Comparison of ENCODE assay signal across 23 cellular contexts in the genomic region with DNA sequence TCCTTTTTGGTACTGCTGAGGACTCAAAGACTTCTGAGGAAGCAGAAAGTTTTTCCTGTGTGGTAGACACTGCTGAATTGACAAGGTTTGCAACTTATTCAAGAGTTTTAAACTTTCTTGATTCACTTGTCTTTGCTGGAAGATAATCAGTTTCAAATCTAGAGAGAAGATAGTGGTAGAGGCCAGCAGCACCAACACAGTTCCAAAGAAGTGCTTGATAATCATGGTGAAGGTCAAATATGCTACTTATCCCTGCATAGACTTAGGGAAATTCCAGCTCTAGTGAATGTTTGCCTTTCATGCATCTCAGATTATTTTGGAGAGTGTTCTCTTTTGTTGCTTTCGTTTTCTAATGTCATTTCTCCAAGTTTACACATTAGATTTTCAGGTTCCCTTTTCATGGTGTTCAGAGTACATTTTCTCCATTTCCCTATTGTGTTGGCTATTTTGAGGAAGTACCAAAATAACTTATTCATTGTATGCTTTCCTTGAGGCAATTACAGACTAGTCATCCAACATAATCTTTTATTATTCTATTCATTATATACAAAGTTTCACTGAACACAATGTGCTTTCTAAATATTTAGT. TPM values are rescaled to one million over a fixed set of nuclear protein-coding genes. Genes with fewer than 3 reads are reported as not detected.
DNase-seq lines count a peak whose midpoint lies in the region; ATAC-seq, FAIRE-seq and TF ChIP-seq lines count a peak whose summit lies in the region.
"Had no signal": no experiment of that assay in that cellular context is flagged by ENCODE, and none has a peak within 500 bp of the region (broad histone marks: within the 10 kb centered on the region; RNA-seq: fewer than 3 reads in every experiment).

No MANE protein-coding gene starts in this region.

- H3K4me1 ChIP-seq in right lobe of liver: no peaks in the 10 kb centered on the region
- H3K4me1 ChIP-seq in HepG2 (ENCODE audit: insufficient read depth, low read length): no peaks in the 10 kb centered on the region
- H3K4me1 ChIP-seq: colonic mucosa, HAP-1, transverse colon had no signal

- TF ChIP-seq CTCF in right lobe of liver (IDR thresholded peaks at IDR 0.05) (no peak), HepG2 (CRISPR knock-in tag; IDR thresholded peaks at IDR 0.05) (no peak), fibroblast of the aortic adventitia (IDR thresholded peaks at IDR 0.05; ENCODE audit: insufficient read depth, low read length) (no peak), glutamatergic neuron (IDR thresholded peaks at IDR 0.05; ENCODE audit: partially characterized antibody, unreplicated experiment) (no peak)

- no TSS peak for BruUV-seq in HepG2 (replicated peaks; lab: Mats Ljungman, UMichigan)

- no peak for TF ChIP-seq RAD21 in HepG2 (CRISPR knock-in tag; IDR thresholded peaks at IDR 0.05)

- H3K27me3 Mint-ChIP-seq in glutamatergic neuron (ENCODE audit: unreplicated experiment): no peaks in the 10 kb centered on the region

- no peak overlapping the region for H3K9ac ChIP-seq in HepG2 (ENCODE audit: insufficient read depth, low read depth, low read length)

- H3K36me3 Mint-ChIP-seq in glutamatergic neuron (ENCODE audit: unreplicated experiment): no peaks in the 10 kb centered on the region
- H3K36me3 Mint-ChIP-seq: CD4-positive, alpha-beta memory T cell had no signal

- FAIRE-seq in HepG2 (lab: Jason Lieb, UNC): no peak
- FAIRE-seq: keratinocyte had no signal

- H3K27me3 ChIP-seq in right lobe of liver (no peaks in the 10 kb centered on the region), HepG2 (ENCODE audit: control insufficient read depth in 1 of 2, insufficient read depth in 2 of 2, low read length in 2 of 2) (no peaks in the 10 kb centered on the region)
- H3K27me3 ChIP-seq: colonic mucosa, ovary, transverse colon had no signal

- in situ Hi-C loops in HepG2 (cut with HindIII; ENCODE audit: extremely low pct_ligation_motif_present, low pct_unique_long_range_greater_than_20kb): no loop called here

- H3K9me3 ChIP-seq in right lobe of liver (no peaks in the 10 kb centered on the region), HepG2 (ENCODE audit: low read length) (no peaks in the 10 kb centered on the region)
- H3K9me3 ChIP-seq: colonic mucosa, HAP-1, ovary, transverse colon had no signal

- no peak overlapping the region for H3K4me3 ChIP-seq in right lobe of liver
- H3K4me3 ChIP-seq in HepG2 (replicated peaks in 1 of 3; ENCODE audit: insufficient read depth in 1 of 3, low read depth in 2 of 3, low read length in 3 of 3): no peak overlapping the region
- no peak overlapping the region for H3K4me3 ChIP-seq in fibroblast of the aortic adventitia (ENCODE audit: low read depth, low read length)
- H3K4me3 ChIP-seq: colonic mucosa, HAP-1, ovary, transverse colon had no signal

- H3K4me3 Mint-ChIP-seq in glutamatergic neuron (ENCODE audit: unreplicated experiment): no peak overlapping the region
- H3K4me3 Mint-ChIP-seq: CD4-positive, alpha-beta memory T cell had no signal

- DNase-seq in right lobe of liver (no peak), HepG2 (ENCODE audit: low spot score) (no peak), MV-4-11 (lab: John Stamatoyannopoulos, UW) (peak; percentile 89), fibroblast of the aortic adventitia (ENCODE audit: low read depth) (peak; percentile 35), glutamatergic neuron (no peak)
- DNase-seq in activated naive CD4-positive, alpha-beta T cell treated with Interleukin-2 at 50 U/mL for 16 hours: no peak
- DNase-seq: CD4-positive, alpha-beta memory T cell; colonic mucosa; DND-41; NCI-H2029; NCI-H526; ovary; stimulated activated CD4-positive, alpha-beta T cell treated with anti-CD3 and anti-CD28 coated beads, Interleukin-4, amount 100 ng/mL, for 4 hours; transverse colon had no signal

- H3K27ac ChIP-seq in right lobe of liver (no peak overlapping the region), HepG2 (ENCODE audit: extremely low read length, insufficient read depth, low read length) (no peak overlapping the region)
- H3K27ac ChIP-seq: colonic mucosa, epithelial cell of prostate, ovary, transverse colon had no signal

- CTCF ChIA-PET in HepG2 (lab: Yijun Ruan, JAX; ENCODE audit: low intra/inter-chr PET ratio, low total read pairs): no interaction called here

- H4K20me1 ChIP-seq in HepG2 (ENCODE audit: insufficient read depth, low read length): no peaks in the 10 kb centered on the region

- ATAC-seq in right lobe of liver: peak in 3 of 4 donors; percentile 9 to 57 (median 13)
- no peak for ATAC-seq in HepG2
- no peak for ATAC-seq in HG02852 (IDR thresholded peaks at IDR 0.05; ENCODE audit: unreplicated experiment)
- ATAC-seq in GM19328 (IDR thresholded peaks at IDR 0.05; ENCODE audit: unreplicated experiment): no peak

- POLR2A ChIA-PET in HepG2 (lab: Yijun Ruan, JAX): no interaction called here

- H3K36me3 ChIP-seq in right lobe of liver: no peaks in the 10 kb centered on the region
- no peaks in the 10 kb centered on the region for H3K36me3 ChIP-seq in HepG2 (replicated peaks in 1 of 2; ENCODE audit: control insufficient read depth in 1 of 2, insufficient read depth in 2 of 2, low read length in 2 of 2)
- H3K36me3 ChIP-seq: colonic mucosa, HAP-1, ovary, transverse colon had no signal

- WGBS in right lobe of liver (ENCODE audit: insufficient coverage, low coverage, low lambda C conversion rate, missing lambda C conversion rate): 21% methylated on average over 1 of the region's 1 CpG
- 0% methylated on average over 1 of the region's 1 CpG for WGBS in HepG2 (ENCODE audit: low lambda C conversion rate)

- intact Hi-C loops in right lobe of liver (cut with DNase I): no loop called here
- intact Hi-C loops in HepG2 (cut with micrococcal nuclease; ENCODE audit: unreplicated experiment): no loop called here

- TF ChIP-seq POLR2A in right lobe of liver (IDR thresholded peaks at IDR 0.05) (no peak), HepG2 (IDR thresholded peaks at IDR 0.05; ENCODE audit: insufficient read depth in 1 of 2, low read depth in 2 of 2, low read length in 2 of 2) (no peak)

- TF ChIP-seq EP300 in HepG2 (IDR thresholded peaks at IDR 0.05; ENCODE audit: low read depth in 2 of 2, low read length in 2 of 2): no peak
- TF ChIP-seq EP300 in HepG2 (CRISPR knock-in tag; IDR thresholded peaks at IDR 0.05; ENCODE audit: borderline replicate concordance): no peak

- no peak overlapping the region for H3K27ac Mint-ChIP-seq in glutamatergic neuron (ENCODE audit: unreplicated experiment)
- H3K27ac Mint-ChIP-seq: CD4-positive, alpha-beta memory T cell had no signal

- no peaks in the 10 kb centered on the region for H3K4me1 Mint-ChIP-seq in glutamatergic neuron (ENCODE audit: low read depth, unreplicated experiment)
- H3K4me1 Mint-ChIP-seq: CD4-positive, alpha-beta memory T cell had no signal

- no peak overlapping the region for H2AFZ ChIP-seq in HepG2 (ENCODE audit: low read length)

- H3K4me2 ChIP-seq in HepG2 (ENCODE audit: low read depth, low read length): no peak overlapping the region

- no peaks in the 10 kb centered on the region for H3K9me3 Mint-ChIP-seq in glutamatergic neuron (ENCODE audit: unreplicated experiment)

- H3K79me2 ChIP-seq in HepG2 (ENCODE audit: insufficient read depth, low read length): no peaks in the 10 kb centered on the region

RNA-seq across cellular contexts. Expression of gene IFNE, which starts 0.5 kb away (rescaled TPM):
- total RNA-seq in right lobe of liver: not detected
- total RNA-seq in HepG2 (2016; rRNA removed; fragmentation: Illumina TruSeq; extraction: Trizol): not detected in 2 replicates
- not detected in 2 replicates for total RNA-seq in HepG2 (2016; cell fraction: cytosol; rRNA removed; fragmentation: Illumina TruSeq; extraction: Trizol; ENCODE audit: low read depth)
- not detected in 2 replicates for total RNA-seq in HepG2 (2016; cell fraction: insoluble cytoplasmic fraction; rRNA removed; fragmentation: Illumina TruSeq; extraction: Trizol)
- total RNA-seq in HepG2 (2016; cell fraction: membrane; rRNA removed; fragmentation: Illumina TruSeq; extraction: Trizol): not detected in 2 replicates
- total RNA-seq in HepG2 (2016; cell fraction: nucleus; rRNA removed; fragmentation: Illumina TruSeq; extraction: Trizol): not detected in 2 replicates
- polyA plus RNA-seq in HepG2 (2011; rRNA removed): not detected in 2 replicates
- not detected in 2 replicates for polyA plus RNA-seq in HepG2 (2011; cell fraction: cytosol; rRNA removed)
- not detected in 2 replicates for polyA plus RNA-seq in HepG2 (2011; cell fraction: nucleus; rRNA removed)
- polyA plus RNA-seq in HepG2 (2012): not detected in 2 replicates
- polyA plus RNA-seq in HepG2 (2016; cell fraction: cytosol; fragmentation: Illumina TruSeq; extraction: Trizol; ENCODE audit: low read depth): not detected in 2 replicates
- polyA plus RNA-seq in HepG2 (2016; cell fraction: insoluble cytoplasmic fraction; fragmentation: Illumina TruSeq; extraction: Trizol; ENCODE audit: low read depth): not detected in 2 replicates
- not detected in 2 replicates for polyA plus RNA-seq in HepG2 (2016; cell fraction: membrane; fragmentation: Illumina TruSeq; extraction: Trizol; ENCODE audit: low read depth)
- not detected in 2 replicates for polyA plus RNA-seq in HepG2 (2016; cell fraction: nucleus; fragmentation: Illumina TruSeq; extraction: Trizol; ENCODE audit: insufficient read depth, low read depth)
- polyA minus RNA-seq in HepG2 (2011; rRNA and poly(A)+ RNA removed; ENCODE audit: low replicate concordance): 0.44 TPM in 1 of 2 replicates, not detected in the other
- polyA minus RNA-seq in HepG2 (2011; cell fraction: cytosol; rRNA and poly(A)+ RNA removed): not detected in 2 replicates
- polyA minus RNA-seq in HepG2 (2011; cell fraction: nucleus; rRNA and poly(A)+ RNA removed): not detected in 2 replicates
- 4.5 and 18.3 TPM in 2 replicates for total RNA-seq in fibroblast of the aortic adventitia (ENCODE audit: low replicate concordance)
- total RNA-seq in glutamatergic neuron (ENCODE audit: unreplicated experiment): not detected
- total RNA-seq: A172; activated CD8-positive, alpha-beta memory T cell treated with anti-CD3 and anti-CD28 coated beads for 36 hours; CD4-positive, alpha-beta memory T cell; colonic mucosa; mononuclear cell; T-helper 1 cell treated with Interleukin-12 subunit alpha and Interleukin-12 subunit beta and Interleukin-4 antibody, amounts not matched to agents 30 ng/mL and 1 ng/mL, for 36 hours; transverse colon had no signal
- polyA plus RNA-seq: CD4-positive, alpha-beta memory T cell; ovary had no signal

RNA-seq across cellular contexts. Expression of gene IFNA1, which starts 41.3 kb away (rescaled TPM):
- total RNA-seq in right lobe of liver (not detected), HepG2 (2016; rRNA removed; fragmentation: Illumina TruSeq; extraction: Trizol) (not detected in 2 replicates), fibroblast of the aortic adventitia (ENCODE audit: low replicate concordance) (not detected in 2 replicates), glutamatergic neuron (ENCODE audit: unreplicated experiment) (not detected)
- total RNA-seq in HepG2 (2016; cell fraction: cytosol; rRNA removed; fragmentation: Illumina TruSeq; extraction: Trizol; ENCODE audit: low read depth): not detected in 2 replicates
- total RNA-seq in HepG2 (2016; cell fraction: insoluble cytoplasmic fraction; rRNA removed; fragmentation: Illumina TruSeq; extraction: Trizol): not detected in 2 replicates
- total RNA-seq in HepG2 (2016; cell fraction: membrane; rRNA removed; fragmentation: Illumina TruSeq; extraction: Trizol): not detected in 2 replicates
- total RNA-seq in HepG2 (2016; cell fraction: nucleus; rRNA removed; fragmentation: Illumina TruSeq; extraction: Trizol): not detected in 2 replicates
- polyA plus RNA-seq in HepG2 (2011; rRNA removed): not detected in 2 replicates
- not detected in 2 replicates for polyA plus RNA-seq in HepG2 (2011; cell fraction: cytosol; rRNA removed)
- not detected in 2 replicates for polyA plus RNA-seq in HepG2 (2011; cell fraction: nucleus; rRNA removed)
- not detected in 2 replicates for polyA plus RNA-seq in HepG2 (2012)
- not detected in 2 replicates for polyA plus RNA-seq in HepG2 (2016; cell fraction: cytosol; fragmentation: Illumina TruSeq; extraction: Trizol; ENCODE audit: low read depth)
- polyA plus RNA-seq in HepG2 (2016; cell fraction: insoluble cytoplasmic fraction; fragmentation: Illumina TruSeq; extraction: Trizol; ENCODE audit: low read depth): not detected in 2 replicates
- polyA plus RNA-seq in HepG2 (2016; cell fraction: membrane; fragmentation: Illumina TruSeq; extraction: Trizol; ENCODE audit: low read depth): not detected in 2 replicates
- polyA plus RNA-seq in HepG2 (2016; cell fraction: nucleus; fragmentation: Illumina TruSeq; extraction: Trizol; ENCODE audit: insufficient read depth, low read depth): not detected in 2 replicates
- polyA minus RNA-seq in HepG2 (2011; rRNA and poly(A)+ RNA removed; ENCODE audit: low replicate concordance): not detected in 2 replicates
- not detected in 2 replicates for polyA minus RNA-seq in HepG2 (2011; cell fraction: cytosol; rRNA and poly(A)+ RNA removed)
- polyA minus RNA-seq in HepG2 (2011; cell fraction: nucleus; rRNA and poly(A)+ RNA removed): not detected in 2 replicates
- total RNA-seq: A172; activated CD8-positive, alpha-beta memory T cell treated with anti-CD3 and anti-CD28 coated beads for 36 hours; CD4-positive, alpha-beta memory T cell; colonic mucosa; mononuclear cell; ovary; T-helper 1 cell treated with Interleukin-12 subunit alpha and Interleukin-12 subunit beta and Interleukin-4 antibody, amounts not matched to agents 30 ng/mL and 1 ng/mL, for 36 hours; transverse colon had no signal
- polyA plus RNA-seq: CD4-positive, alpha-beta memory T cell; keratinocyte; ovary had no signal

Comparison
In these comparisons a context has a peak if more than half of its experiments do, and no peak if none do; other contexts are left out.
1. ATAC-seq: peak in right lobe of liver (3 of 4); none in HepG2 (single experiment), HG02852 (single experiment) and GM19328 (single experiment).
2. DNase-seq: peak in MV-4-11 (single experiment) and fibroblast of the aortic adventitia (single experiment); none in right lobe of liver (0 of 3), HepG2 (single experiment), glutamatergic neuron (single experiment) and activated naive CD4-positive, alpha-beta T cell treated with Interleukin-2 at 50 U/mL for 16 hours (single experiment).